Comparison of ENCODE assay signal across 9 cellular contexts in genomic region chr11:19988598-19988997, GRCh38.
DNase-seq lines count a peak whose midpoint lies in the region; ATAC-seq, FAIRE-seq and TF ChIP-seq lines count a peak whose summit lies in the region.
"Had no signal": no experiment of that assay in that cellular context is flagged by ENCODE, and none has a peak within 500 bp of the region (broad histone marks: within the 10 kb centered on the region; RNA-seq: fewer than 3 reads in every experiment).

No MANE protein-coding gene starts in this region.

- no peak overlapping the region for H4K8ac ChIP-seq in H1 (ENCODE audit: extremely low read depth, insufficient read depth, low read length)

- no peak overlapping the region for H3K4ac ChIP-seq in H1 (replicated peaks; ENCODE audit: insufficient read length, low read depth, low read length)

- no peak overlapping the region for H2BK12ac ChIP-seq in H1 (ENCODE audit: low read depth, low read length)

- CTCF ChIA-PET in H1 (lab: Charles Lee; ENCODE audit: partially characterized antibody), result interaction anchor here (1.1 to 1.7 kb wide), 4 partner anchors 11 to 144 kb away, joined by 3 to 5 read pairs (median 4); no protein-coding TSS in a partner anchor

- FAIRE-seq in H1 (lab: Jason Lieb, UNC), result peak; percentile 83

- H4K5ac ChIP-seq in H1 (ENCODE audit: insufficient read length, low read depth, low read length), result no peak overlapping the region

- no peak overlapping the region for H3K23ac ChIP-seq in H1 (ENCODE audit: insufficient read length)

- H3K36me3 ChIP-seq in HUES6 (ENCODE audit: control insufficient read depth, insufficient read depth, low read length), result peaks cover 8% of the 10 kb centered on the region; the same call in 1 of the 2 replicates
- peaks cover 0 to 16% (median 5%) of the 10 kb centered on the region in 4 experiments; a peak in 5 of 8 replicates for H3K36me3 ChIP-seq in H1 (ENCODE audit: control insufficient read depth in 2 of 4, insufficient read depth in 4 of 4, low read length in 3 of 4)
- H3K36me3 ChIP-seq in thoracic aorta, result peaks cover 35% of the 10 kb centered on the region

- POLR2A ChIA-PET in H1 (lab: Charles Lee; ENCODE audit: partially characterized antibody), result interaction anchor here (0.7 kb wide), 1 partner anchor 21 kb away, joined by 3 read pairs; no protein-coding TSS in a partner anchor

- H3K4me3 ChIP-seq in HUES6 (ENCODE audit: low read depth, low read length) (no peak overlapping the region), H1 (ENCODE audit: extremely low read depth in 1 of 4, insufficient read depth in 2 of 4, low read depth in 3 of 4, low read length in 4 of 4) (no peak overlapping the region), thoracic aorta (no peak overlapping the region)

- peaks cover 0 to 1% of the 10 kb centered on the region in 2 experiments for H4K20me1 ChIP-seq in H1 (replicated peaks in 1 of 2; ENCODE audit: control insufficient read depth in 1 of 2, insufficient read depth in 2 of 2, low read length in 2 of 2)

- peaks cover 6% of the 10 kb centered on the region; the same call in 1 of the 2 replicates for H3K9me3 ChIP-seq in HUES6 (ENCODE audit: control insufficient read depth, insufficient read depth, low read depth, low read length)
- H3K9me3 ChIP-seq in H1 (ENCODE audit: insufficient read depth in 2 of 2, low read depth in 1 of 2, low read length in 1 of 2), result no peaks in the 10 kb centered on the region
- H3K9me3 ChIP-seq in thoracic aorta, result no peaks in the 10 kb centered on the region

- H3K9ac ChIP-seq in HUES6 (ENCODE audit: low read length), result no peak overlapping the region
- no peak overlapping the region for H3K9ac ChIP-seq in H1 (replicated peaks in 1 of 4; ENCODE audit: extremely low read depth in 1 of 4, low read depth in 3 of 4, low read length in 3 of 4)

- TF ChIP-seq POLR2A in H1 (IDR thresholded peaks at IDR 0.05; ENCODE audit: control extremely low read depth in 1 of 2, low read depth in 2 of 2, low read length in 2 of 2), result no peak

- TF ChIP-seq RAD21 in H1 (IDR thresholded peaks at IDR 0.05 in 1 of 2, conservative IDR thresholded peaks at IDR 0.05 in 1 of 2; ENCODE audit: low read depth in 2 of 2, low read length in 2 of 2), result no peak

- 48% methylated on average over 2 of the region's 2 CpGs; no CpG with 5 or more reads in 1 of the 2 experiments for WGBS in H1 (ENCODE audit: extremely low coverage in 1 of 2, insufficient coverage in 1 of 2, insufficient read length in 1 of 2, insufficient replicate concordance in 2 of 2, low coverage in 1 of 2, low lambda C conversion rate in 2 of 2, missing lambda C conversion rate in 1 of 2), 2 experiments

- no peak for TF ChIP-seq CTCF in H1 (IDR thresholded peaks at IDR 0.05; ENCODE audit: control extremely low read depth in 1 of 3, insufficient read depth in 1 of 3, low read depth in 1 of 3, low read length in 3 of 3)
- TF ChIP-seq CTCF in thoracic aorta (IDR thresholded peaks at IDR 0.05), result no peak
- TF ChIP-seq CTCF in GM20000 (IDR thresholded peaks at IDR 0.05; ENCODE audit: extremely low read depth, missing control alignments), result no peak

- H2AFZ ChIP-seq in H1 (ENCODE audit: low read length), result no peak overlapping the region

- H3K56ac ChIP-seq in H1 (replicated peaks; ENCODE audit: insufficient read length, low read depth, low read length), result no peak overlapping the region

- H3K27me3 ChIP-seq in HUES6 (ENCODE audit: control insufficient read depth, insufficient read depth, low read length) (no peaks in the 10 kb centered on the region), H1 (replicated peaks in 1 of 4; ENCODE audit: control insufficient read depth in 3 of 4, extremely low read depth in 1 of 4, insufficient read depth in 3 of 4, low read length in 3 of 4) (no peaks in the 10 kb centered on the region), thoracic aorta (replicated peaks; ENCODE audit: insufficient read depth) (no peaks in the 10 kb centered on the region)

- ATAC-seq in thoracic aorta (ENCODE audit: insufficient number of reproducible peaks, low FRiP score, low read depth), result no peak
- ATAC-seq in GM19455 (IDR thresholded peaks at IDR 0.05; ENCODE audit: unreplicated experiment), result no peak
- no peak for ATAC-seq in HG02763 (IDR thresholded peaks at IDR 0.05; ENCODE audit: unreplicated experiment)

- H3K4me2 ChIP-seq in H1 (ENCODE audit: insufficient read depth in 1 of 2, low read depth in 2 of 2, low read length in 2 of 2), result peak overlapping the region in 1 of 2 experiments; percentile 18; a peak in 1 of 4 replicates

- peak; percentile 15 to 47 for DNase-seq in H1 (ENCODE audit: low read depth in 1 of 2, low spot score in 2 of 2)
- DNase-seq in kidney tubule cell (ENCODE audit: low spot score), result peak; percentile 81
- DNase-seq in thoracic aorta (ENCODE audit: low spot score), result peak; percentile 31
- DNase-seq in GM20000 (ENCODE audit: low spot score), result no peak
- no peak for DNase-seq in activated CD4-positive, alpha-beta T cell treated with anti-CD3 and anti-CD28 coated beads, Interleukin-2, amount 50 U/mL, for 48 hours
- DNase-seq: activated naive CD8-positive, alpha-beta T cell treated with anti-CD3 and anti-CD28 coated beads, Interleukin-2, amount 10 ng/mL, durations not matched to agents 7 days and 5 days had no signal

- H3K23me2 ChIP-seq in H1 (ENCODE audit: low read depth, low read length), result no peaks in the 10 kb centered on the region

- no peak overlapping the region for H2BK5ac ChIP-seq in H1 (ENCODE audit: low read depth, low read length)

- no peaks in the 10 kb centered on the region; the same call in 1 of the 2 replicates for H3K79me1 ChIP-seq in H1 (ENCODE audit: low read depth, low read length)

- no peak overlapping the region for H2BK15ac ChIP-seq in H1 (ENCODE audit: low read length)

- no peaks in the 10 kb centered on the region for H3K79me2 ChIP-seq in H1 (ENCODE audit: control insufficient read depth in 1 of 2, insufficient read depth in 2 of 2, low read length in 2 of 2)

- H2BK120ac ChIP-seq in H1 (replicated peaks; ENCODE audit: low read depth, low read length), result no peak overlapping the region

- H3K4me1 ChIP-seq in HUES6 (ENCODE audit: control insufficient read depth, insufficient read depth, low read length), result peaks cover 25% of the 10 kb centered on the region
- H3K4me1 ChIP-seq in H1 (replicated peaks in 1 of 4; ENCODE audit: control insufficient read depth in 3 of 4, insufficient read depth in 4 of 4, low read length in 3 of 4), result peaks cover 0 to 17% (median 8%) of the 10 kb centered on the region in 4 experiments; a peak in 6 of 7 replicates
- peaks cover 11 to 45% of the 10 kb centered on the region in 2 donors for H3K4me1 ChIP-seq in thoracic aorta (ENCODE audit: control insufficient read depth in 1 of 2, low read depth in 2 of 2)

- no peak; a peak in 1 of 3 replicates for TF ChIP-seq EP300 in H1 (IDR thresholded peaks at IDR 0.05; ENCODE audit: borderline replicate concordance in 1 of 2, low read depth in 2 of 2, low read length in 2 of 2)

- no peak overlapping the region for H2AK5ac ChIP-seq in H1 (ENCODE audit: low read depth, low read length)

- H2BK20ac ChIP-seq in H1 (ENCODE audit: low read length), result no peak overlapping the region

- H3K18ac ChIP-seq in H1 (ENCODE audit: extremely low read depth, low read length), result no peak overlapping the region

- H3K27ac ChIP-seq in HUES6 (ENCODE audit: low read depth, low read length) (peak overlapping the region; percentile 27; the same call in 1 of the 2 replicates), H1 (ENCODE audit: low read depth, low read length) (no peak overlapping the region), thoracic aorta (peak overlapping the region; percentile 37 to 54)

- H3K14ac ChIP-seq in H1 (ENCODE audit: insufficient read length), result no peak overlapping the region

- H4K91ac ChIP-seq in H1 (replicated peaks; ENCODE audit: insufficient read length, low read length), result no peak overlapping the region

TF ChIP-seq in H1, 55 proteins besides CTCF, POLR2A, EP300 and RAD21:
- TF ChIP-seq NANOG (IDR thresholded peaks at IDR 0.05; ENCODE audit: insufficient read depth, low read depth, low read length, poor library complexity, severe bottlenecking) (peak; percentile 17), RNF2 (IDR thresholded peaks at IDR 0.05; ENCODE audit: borderline replicate concordance, low read depth, low read length, missing control alignments, poor library complexity, severe bottlenecking) (no peak), E2F6 (IDR thresholded peaks at IDR 0.05) (no peak), SIN3A (conservative IDR thresholded peaks at IDR 0.05 in 1 of 2, IDR thresholded peaks at IDR 0.05 in 1 of 2; ENCODE audit: low read depth in 1 of 2, low read length in 2 of 2) (no peak), CBX5 (IDR thresholded peaks at IDR 0.05; ENCODE audit: low read depth, low read length) (no peak), POU5F1 (IDR thresholded peaks at IDR 0.05; ENCODE audit: low read depth, low read length) (0 out of 2 replicates have a peak, but pooled peaks have one; percentile 32), TCF12 (IDR thresholded peaks at IDR 0.05; ENCODE audit: low read depth, low read length) (no peak), ZNF274 (IDR thresholded peaks at IDR 0.05; ENCODE audit: borderline replicate concordance, extremely low read depth, low read length) (no peak), TBP (IDR thresholded peaks at IDR 0.05; ENCODE audit: low read depth, low read length) (no peak), TEAD4 (IDR thresholded peaks at IDR 0.05; ENCODE audit: low read depth, low read length) (peak; percentile 69), HDAC2 (IDR thresholded peaks at IDR 0.05; ENCODE audit: borderline replicate concordance in 1 of 2, low read depth in 2 of 2, low read length in 2 of 2) (peak; percentile 53 to 77; a peak in 1 of 4 replicates)
TF ChIP-seq in H1: peak in this region for 4.

Comparison
In these comparisons a context has a peak if more than half of its experiments do, and no peak if none do; other contexts are left out.
1. DNase-seq: peak in H1 (2 of 2), kidney tubule cell (single experiment) and thoracic aorta (single experiment); none in GM20000 (single experiment) and activated CD4-positive, alpha-beta T cell treated with anti-CD3 and anti-CD28 coated beads, Interleukin-2, amount 50 U/mL, for 48 hours (0 of 2).